ENCODE assay signal across 1 cellular context in the genomic region with DNA sequence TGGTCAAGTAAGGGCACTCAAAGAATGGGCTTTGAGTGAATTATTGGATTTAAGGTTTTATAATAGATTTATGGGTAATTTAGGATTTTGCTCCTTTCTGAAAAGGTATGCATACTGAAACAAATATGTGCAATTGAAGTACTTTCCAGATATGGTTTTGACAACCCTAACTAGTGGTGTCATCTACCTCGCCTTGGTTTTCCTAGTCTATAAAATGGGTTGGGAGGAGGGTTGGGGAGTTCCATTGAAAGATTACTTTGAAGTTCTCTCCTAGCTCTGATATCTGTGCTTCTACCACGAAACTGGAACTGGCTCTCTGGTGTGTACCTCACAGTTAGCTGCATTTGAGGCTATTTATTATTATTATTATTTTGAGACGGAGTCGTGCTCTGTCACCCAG.
TF ChIP-seq lines count a peak whose summit lies in the region.

No MANE protein-coding gene starts in this region.

TF ChIP-seq in IMR-90, 13 proteins besides CTCF, POLR2A, EP300 and RAD21:
- TF ChIP-seq CEBPB (IDR thresholded peaks at IDR 0.05; ENCODE audit: low read depth, low read length) (no peak), MXI1 (IDR thresholded peaks at IDR 0.05; ENCODE audit: borderline replicate concordance, low read depth, low read length) (no peak), RCOR1 (IDR thresholded peaks at IDR 0.05; ENCODE audit: insufficient replicate concordance, low read length) (no peak)
